In genomic region chrX:20015422-20015821, GRCh38 we compare ENCODE assay signal across 18 cellular contexts. TPM values are rescaled to one million over a fixed set of nuclear protein-coding genes. Genes with fewer than 3 reads are reported as not detected.
DNase-seq lines count a peak whose midpoint lies in the region; ATAC-seq, FAIRE-seq and TF ChIP-seq lines count a peak whose summit lies in the region.
"Had no signal": no experiment of that assay in that cellular context is flagged by ENCODE, and none has a peak within 500 bp of the region (broad histone marks: within the 10 kb centered on the region; RNA-seq: fewer than 3 reads in every experiment).

No MANE protein-coding gene starts in this region.

- ATAC-seq in GM19438 (IDR thresholded peaks at IDR 0.05; ENCODE audit: low read depth, unreplicated experiment), result peak; percentile 64
- peak; percentile 51 for ATAC-seq in HG03342 (IDR thresholded peaks at IDR 0.05; ENCODE audit: unreplicated experiment)
- no peak for ATAC-seq in GM21528 (IDR thresholded peaks at IDR 0.05; ENCODE audit: low FRiP score, unreplicated experiment)
- ATAC-seq: HCT116, Right ventricle myocardium inferior, T-cell had no signal

- DNase-seq in cerebellum (ENCODE audit: low spot score) (no peak), H54 (ENCODE audit: insufficient read length, low spot score) (no peak), NCI-H226 (no peak)
- DNase-seq: CD4-positive, alpha-beta T cell; DMS53; NCI-H1417 treated with DMSO at 0.1 percent for 48 hours; NCI-H1930; NCI-H446 treated with DMSO at 0.1 percent for 48 hours; NCI-H774; PC-9; T-cell; T1000 had no signal

- no peak for FAIRE-seq in H54 (lab: Jason Lieb, UNC)

- TF ChIP-seq POLR2A in Raji (IDR thresholded peaks at IDR 0.05; ENCODE audit: insufficient read depth, low read depth, low read length) (0 out of 2 replicates have a peak, but pooled peaks have one; percentile 19), H54 (IDR thresholded peaks at IDR 0.05; ENCODE audit: low read depth, low read length) (no peak)

RNA-seq across cellular contexts. Expression of gene BCLAF3, which starts 24.6 kb away (rescaled TPM):
- 34.5 TPM for total RNA-seq in cerebellum
